Comparison of ENCODE assay signal across 11 cellular contexts in genomic region chr17:61285483-61286320, GRCh38.
A peak's percentile ranks its signal among the peaks of the same experiment; 100 is the strongest.
DNase-seq lines count a peak whose midpoint lies in the region; ATAC-seq and TF ChIP-seq lines count a peak whose summit lies in the region.
"Had no signal": no experiment of that assay in that cellular context is flagged by ENCODE, and none has a peak within 500 bp of the region (broad histone marks: within the 10 kb centered on the region; RNA-seq: fewer than 3 reads in every experiment).

No MANE protein-coding gene starts in this region.

- peak; percentile 51 for DNase-seq in HT1080 (ENCODE audit: low read depth)
- DNase-seq in endodermal cell, result peak; percentile 86
- no peak for DNase-seq in mesothelial cell of epicardium (ENCODE audit: low spot score in 2 of 2, unreplicated experiment in 2 of 2)
- no peak for DNase-seq in hippocampal formation (lab: John Stamatoyannopoulos, UW)
- DNase-seq in DMS153 (lab: John Stamatoyannopoulos, UW), result no peak
- DNase-seq in NCI-H2107 (lab: John Stamatoyannopoulos, UW), result no peak
- DNase-seq: activated CD8-positive, alpha-beta memory T cell treated with anti-CD3 and anti-CD28 coated beads, Interleukin-2, amount 10 ng/mL, durations not matched to agents 7 days and 5 days had no signal

- H3K27me3 Mint-ChIP-seq in endodermal cell (ENCODE audit: insufficient read depth) (peaks cover 67% of the 10 kb centered on the region), mesothelial cell of epicardium (ENCODE audit: low read depth) (no peaks in the 10 kb centered on the region)
- H3K27me3 Mint-ChIP-seq: activated CD8-positive, alpha-beta memory T cell treated with anti-CD3 and anti-CD28 coated beads, Interleukin-2, amount 10 ng/mL, durations not matched to agents 7 days and 5 days had no signal

- no peak for ATAC-seq in GM21529 (IDR thresholded peaks at IDR 0.05; ENCODE audit: unreplicated experiment)
- ATAC-seq: activated CD8-positive, alpha-beta memory T cell treated with anti-CD3 and anti-CD28 coated beads, Interleukin-2, amount 10 ng/mL, durations not matched to agents 7 days and 5 days; HepG2 had no signal

- no peak overlapping the region for H3K4me3 ChIP-seq in BLaER1 treated with 17β-estradiol and CSF1 and Interleukin-3, amounts not matched to agents 10 nM and 100 nM
- H3K4me3 ChIP-seq in endodermal cell (ENCODE audit: low read length), result peak overlapping the region; percentile 8

- H3K9me3 Mint-ChIP-seq in endodermal cell (peaks cover 5% of the 10 kb centered on the region), mesothelial cell of epicardium (no peaks in the 10 kb centered on the region)

- H3K27ac Mint-ChIP-seq in endodermal cell (no peak overlapping the region), mesothelial cell of epicardium (peak overlapping the region; percentile 72)
- H3K27ac Mint-ChIP-seq: activated CD8-positive, alpha-beta memory T cell treated with anti-CD3 and anti-CD28 coated beads, Interleukin-2, amount 10 ng/mL, durations not matched to agents 7 days and 5 days had no signal

- WGBS in endodermal cell (ENCODE audit: insufficient coverage in 1 of 2, insufficient read length in 1 of 2), 2 experiments, result 29 to 34% methylated on average over 8 to 12 of the region's 12 CpGs

- peaks cover 9 to 15% (median 13%) of the 10 kb centered on the region in 11 experiments; a peak in 19 of 22 replicates for H3K9me3 ChIP-seq in BLaER1 treated with 17β-estradiol and CSF1 and Interleukin-3, amounts not matched to agents 10 nM and 100 nM (replicated peaks in 1 of 11)
- H3K9me3 ChIP-seq in endodermal cell (ENCODE audit: control insufficient read depth, low read length), result no peaks in the 10 kb centered on the region

- TF ChIP-seq CTCF in endodermal cell (conservative IDR thresholded peaks at IDR 0.05) (no peak), mesothelial cell of epicardium (IDR thresholded peaks at IDR 0.05; ENCODE audit: unreplicated experiment) (no peak)

- peak overlapping the region in 4 of 11 experiments; percentile 23 to 52 (median 47); a peak in 7 of 22 replicates for H3K27ac ChIP-seq in BLaER1 treated with 17β-estradiol and CSF1 and Interleukin-3, amounts not matched to agents 10 nM and 100 nM
- no peak overlapping the region for H3K27ac ChIP-seq in endodermal cell (ENCODE audit: low read depth, low read length)

- H3K4me3 Mint-ChIP-seq in endodermal cell, result peak overlapping the region; percentile 5
- H3K4me3 Mint-ChIP-seq in mesothelial cell of epicardium, result no peak overlapping the region
- H3K4me3 Mint-ChIP-seq: activated CD8-positive, alpha-beta memory T cell treated with anti-CD3 and anti-CD28 coated beads, Interleukin-2, amount 10 ng/mL, durations not matched to agents 7 days and 5 days; neural crest cell had no signal

- H3K27me3 ChIP-seq in BLaER1 treated with 17β-estradiol and CSF1 and Interleukin-3, amounts not matched to agents 10 nM and 100 nM, result no peaks in the 10 kb centered on the region
- peaks cover 53% of the 10 kb centered on the region for H3K27me3 ChIP-seq in endodermal cell (ENCODE audit: control insufficient read depth, insufficient read depth, low read length, poor library complexity, severe bottlenecking)

- H4K20me1 ChIP-seq in BLaER1 treated with 17β-estradiol and CSF1 and Interleukin-3, amounts not matched to agents 10 nM and 100 nM, result no peaks in the 10 kb centered on the region

- H3K4me1 Mint-ChIP-seq in endodermal cell (peaks cover 36% of the 10 kb centered on the region), mesothelial cell of epicardium (peaks cover 54% of the 10 kb centered on the region)

- H3K4me1 ChIP-seq in BLaER1 treated with 17β-estradiol and CSF1 and Interleukin-3, amounts not matched to agents 10 nM and 100 nM, result peaks cover 17 to 40% (median 33%) of the 10 kb centered on the region in 10 experiments
- H3K4me1 ChIP-seq in endodermal cell (ENCODE audit: control insufficient read depth, insufficient read depth, low read length), result peaks cover 26% of the 10 kb centered on the region

- H3K4me2 ChIP-seq in BLaER1 treated with 17β-estradiol and CSF1 and Interleukin-3, amounts not matched to agents 10 nM and 100 nM, result peak overlapping the region; percentile 56 to 83 (median 77)

- H3K36me3 Mint-ChIP-seq in endodermal cell (ENCODE audit: low read depth) (no peaks in the 10 kb centered on the region), mesothelial cell of epicardium (peaks cover 5% of the 10 kb centered on the region)
- H3K36me3 Mint-ChIP-seq: activated CD8-positive, alpha-beta memory T cell treated with anti-CD3 and anti-CD28 coated beads, Interleukin-2, amount 10 ng/mL, durations not matched to agents 7 days and 5 days had no signal

- H3K9ac ChIP-seq in BLaER1 treated with 17β-estradiol and CSF1 and Interleukin-3, amounts not matched to agents 10 nM and 100 nM, result peak overlapping the region in 2 of 11 experiments; percentile 14 to 37; a peak in 1 of 22 replicates
- H3K9ac ChIP-seq in endodermal cell (ENCODE audit: extremely low read depth, low read length, poor library complexity, severe bottlenecking), result no peak overlapping the region

- no peaks in the 10 kb centered on the region for H3K36me3 ChIP-seq in BLaER1 treated with 17β-estradiol and CSF1 and Interleukin-3, amounts not matched to agents 10 nM and 100 nM
- H3K36me3 ChIP-seq in endodermal cell (ENCODE audit: control insufficient read depth, insufficient read depth, low read length), result no peaks in the 10 kb centered on the region

Comparison
In these comparisons a context has a peak if more than half of its experiments do, and no peak if none do; other contexts are left out.
1. DNase-seq: peak in HT1080 (single experiment) and endodermal cell (single experiment); none in mesothelial cell of epicardium (0 of 2), hippocampal formation (0 of 2), DMS153 (single experiment) and NCI-H2107 (single experiment).